Comparison of ENCODE assay signal across 20 cellular contexts in genomic region chr17:74450231-74450630, GRCh38. TPM values are rescaled to one million over a fixed set of nuclear protein-coding genes. Genes with fewer than 3 reads are reported as not detected.
A peak's percentile ranks its signal among the peaks of the same experiment; 100 is the strongest.
DNase-seq lines count a peak whose midpoint lies in the region; ATAC-seq, FAIRE-seq and TF ChIP-seq lines count a peak whose summit lies in the region.
"Had no signal": no experiment of that assay in that cellular context is flagged by ENCODE, and none has a peak within 500 bp of the region (broad histone marks: within the 10 kb centered on the region; RNA-seq: fewer than 3 reads in every experiment).

No MANE protein-coding gene starts in this region.

- H3K4me2 ChIP-seq in HepG2 (ENCODE audit: low read depth, low read length) = no peak overlapping the region

- H3K9me3 ChIP-seq in right cardiac atrium (ENCODE audit: control insufficient read depth, low read length) (no peaks in the 10 kb centered on the region), HepG2 (ENCODE audit: low read length) (no peaks in the 10 kb centered on the region)

- ATAC-seq in left ventricle myocardium superior (no peak), right cardiac atrium (no peak), HepG2 (no peak), GM18505 (IDR thresholded peaks at IDR 0.05; ENCODE audit: unreplicated experiment) (no peak), HG02763 (IDR thresholded peaks at IDR 0.05; ENCODE audit: unreplicated experiment) (no peak)
- ATAC-seq in stimulated activated effector memory CD8-positive, alpha-beta T cell treated with anti-CD3 and anti-CD28 coated beads, Interleukin-12 subunit alpha, Interleukin-12 subunit beta, amount 100 ng/mL, for 72 hours = no peak
- ATAC-seq: PC-3 had no signal

- 95% methylated on average over 3 of the region's 3 CpGs for WGBS in right cardiac atrium
- WGBS in HepG2 (ENCODE audit: low lambda C conversion rate) = 92% methylated on average over 3 of the region's 3 CpGs

- TF ChIP-seq EP300 in HepG2 (IDR thresholded peaks at IDR 0.05; ENCODE audit: low read depth in 2 of 2, low read length in 2 of 2) (no peak), HepG2 (CRISPR knock-in tag; IDR thresholded peaks at IDR 0.05; ENCODE audit: borderline replicate concordance) (no peak)

- no peak overlapping the region for H3K27ac ChIP-seq in right cardiac atrium (ENCODE audit: low read length)
- H3K27ac ChIP-seq in HepG2 (ENCODE audit: extremely low read length, insufficient read depth, low read length) = no peak overlapping the region
- H3K27ac ChIP-seq: HL-60 had no signal

- H3K27me3 ChIP-seq in right cardiac atrium (ENCODE audit: control insufficient read depth, insufficient read depth) = no peaks in the 10 kb centered on the region
- H3K27me3 ChIP-seq in HepG2 (ENCODE audit: control insufficient read depth in 1 of 2, insufficient read depth in 2 of 2, low read length in 2 of 2) = no peaks in the 10 kb centered on the region; a peak in 1 of 5 replicates

- in situ Hi-C loops in HepG2 (cut with HindIII; ENCODE audit: extremely low pct_ligation_motif_present, low pct_unique_long_range_greater_than_20kb) = no loop called here

- TF ChIP-seq RAD21 in HepG2 (CRISPR knock-in tag; IDR thresholded peaks at IDR 0.05) = no peak

- CTCF ChIA-PET in HepG2 (lab: Yijun Ruan, JAX; ENCODE audit: low intra/inter-chr PET ratio, low total read pairs) = no interaction called here
- CTCF ChIA-PET in activated CD4-positive, alpha-beta T cell treated with anti-CD3 and anti-CD28 coated beads, Interleukin-2, amount 10 ng/mL, durations not matched to agents 7 days and 5 days (lab: Charles Lee) = no interaction called here

- H4K20me1 ChIP-seq in HepG2 (ENCODE audit: insufficient read depth, low read length) = no peaks in the 10 kb centered on the region; the same call in 1 of the 2 replicates

- BruUV-seq in HepG2 (replicated peaks; lab: Mats Ljungman, UMichigan) = no TSS peak

- H3K4me1 ChIP-seq in right cardiac atrium (ENCODE audit: control insufficient read depth, insufficient read depth, low read length) (peaks cover 17% of the 10 kb centered on the region), HepG2 (ENCODE audit: insufficient read depth, low read length) (peaks cover 31% of the 10 kb centered on the region)

- TF ChIP-seq POLR2A in HepG2 (IDR thresholded peaks at IDR 0.05; ENCODE audit: insufficient read depth in 1 of 2, low read depth in 2 of 2, low read length in 2 of 2) (0 out of 4 replicates have a peak, but pooled peaks of 1 of the 2 experiments have one; percentile 43), GM18505 (IDR thresholded peaks at IDR 0.05; ENCODE audit: borderline replicate concordance, extremely low read depth, insufficient read depth, insufficient read length) (no peak)

- intact Hi-C loops in left ventricle myocardium superior (cut with micrococcal nuclease) (no loop called here), right cardiac atrium (cut with DNase I) (loop anchor here in 2 of 4 donors (10.0 kb wide), 2 partner anchors 145 to 235 kb away; partner anchors contain the start of gene TTYH2 (in 1 of the 2)), HepG2 (cut with micrococcal nuclease; ENCODE audit: unreplicated experiment) (loop anchor here (10.0 kb wide), 1 partner anchor 245 kb away; the partner anchor contains the start of gene RPL38)

- peak overlapping the region; percentile 64 for H3K27ac Mint-ChIP-seq in stimulated activated effector memory CD8-positive, alpha-beta T cell treated with anti-CD3 and anti-CD28 coated beads, Interleukin-12 subunit alpha, Interleukin-12 subunit beta, amount 100 ng/mL, for 72 hours
- no peak overlapping the region for H3K27ac Mint-ChIP-seq in activated CD4-positive, alpha-beta T cell treated with anti-CD3 and anti-CD28 coated beads, Interleukin-2, amount 10 ng/mL, durations not matched to agents 7 days and 5 days

- H3K36me3 Mint-ChIP-seq in stimulated activated effector memory CD8-positive, alpha-beta T cell treated with anti-CD3 and anti-CD28 coated beads, Interleukin-12 subunit alpha, Interleukin-12 subunit beta, amount 100 ng/mL, for 72 hours = no peaks in the 10 kb centered on the region
- H3K36me3 Mint-ChIP-seq in activated CD4-positive, alpha-beta T cell treated with anti-CD3 and anti-CD28 coated beads, Interleukin-2, amount 10 ng/mL, durations not matched to agents 7 days and 5 days (ENCODE audit: low read depth) = no peaks in the 10 kb centered on the region

- H3K9me3 Mint-ChIP-seq in stimulated activated effector memory CD8-positive, alpha-beta T cell treated with anti-CD3 and anti-CD28 coated beads, Interleukin-12 subunit alpha, Interleukin-12 subunit beta, amount 100 ng/mL, for 72 hours = no peaks in the 10 kb centered on the region
- no peaks in the 10 kb centered on the region for H3K9me3 Mint-ChIP-seq in activated CD4-positive, alpha-beta T cell treated with anti-CD3 and anti-CD28 coated beads, Interleukin-2, amount 10 ng/mL, durations not matched to agents 7 days and 5 days

- H3K27me3 Mint-ChIP-seq in activated CD4-positive, alpha-beta T cell treated with anti-CD3 and anti-CD28 coated beads, Interleukin-2, amount 10 ng/mL, durations not matched to agents 7 days and 5 days = peaks cover 22% of the 10 kb centered on the region

- peaks cover 14% of the 10 kb centered on the region for H3K4me1 Mint-ChIP-seq in stimulated activated effector memory CD8-positive, alpha-beta T cell treated with anti-CD3 and anti-CD28 coated beads, Interleukin-12 subunit alpha, Interleukin-12 subunit beta, amount 100 ng/mL, for 72 hours
- peaks cover 18% of the 10 kb centered on the region for H3K4me1 Mint-ChIP-seq in activated CD4-positive, alpha-beta T cell treated with anti-CD3 and anti-CD28 coated beads, Interleukin-2, amount 10 ng/mL, durations not matched to agents 7 days and 5 days

- H3K4me3 ChIP-seq in right cardiac atrium (ENCODE audit: low read length) = no peak overlapping the region
- no peak overlapping the region for H3K4me3 ChIP-seq in HepG2 (replicated peaks in 1 of 3; ENCODE audit: insufficient read depth in 1 of 3, low read depth in 2 of 3, low read length in 3 of 3)

- no peak overlapping the region for H3K4me3 Mint-ChIP-seq in stimulated activated effector memory CD8-positive, alpha-beta T cell treated with anti-CD3 and anti-CD28 coated beads, Interleukin-12 subunit alpha, Interleukin-12 subunit beta, amount 100 ng/mL, for 72 hours
- H3K4me3 Mint-ChIP-seq in activated CD4-positive, alpha-beta T cell treated with anti-CD3 and anti-CD28 coated beads, Interleukin-2, amount 10 ng/mL, durations not matched to agents 7 days and 5 days = no peak overlapping the region

- H2AFZ ChIP-seq in HepG2 (ENCODE audit: low read length) = no peak overlapping the region

- peaks cover 12 to 28% of the 10 kb centered on the region in 2 experiments for H3K36me3 ChIP-seq in HepG2 (replicated peaks in 1 of 2; ENCODE audit: control insufficient read depth in 1 of 2, insufficient read depth in 2 of 2, low read length in 2 of 2)

- POLR2A ChIA-PET in HepG2 (lab: Yijun Ruan, JAX) = interaction anchor here (1.3 to 6.2 kb wide), 4 partner anchors 7 to 33 kb away, joined by 9 to 126 read pairs (median 104); no protein-coding TSS in a partner anchor
- POLR2A ChIA-PET in activated CD4-positive, alpha-beta T cell treated with anti-CD3 and anti-CD28 coated beads, Interleukin-2, amount 10 ng/mL, durations not matched to agents 7 days and 5 days (lab: Charles Lee) = no interaction called here

- no peaks in the 10 kb centered on the region for H3K79me2 ChIP-seq in HepG2 (ENCODE audit: insufficient read depth, low read length)

- FAIRE-seq in HepG2 (lab: Jason Lieb, UNC) = no peak
- FAIRE-seq: A204.1 had no signal

- no peak for TF ChIP-seq CTCF in HepG2 (CRISPR knock-in tag; IDR thresholded peaks at IDR 0.05)

- H3K9ac ChIP-seq in HepG2 (ENCODE audit: insufficient read depth, low read depth, low read length) = no peak overlapping the region

- DNase-seq in left ventricle myocardium superior = peak; percentile 15
- no peak for DNase-seq in right cardiac atrium
- no peak for DNase-seq in HepG2 (ENCODE audit: low spot score)
- no peak for DNase-seq in stimulated activated effector memory CD8-positive, alpha-beta T cell treated with anti-CD3 and anti-CD28 coated beads, Interleukin-12 subunit alpha, Interleukin-12 subunit beta, amount 100 ng/mL, for 72 hours (ENCODE audit: low spot score in 2 of 2)
- DNase-seq in HuH-7 (ENCODE audit: low spot score) = no peak
- no peak for DNase-seq in activated CD4-positive, alpha-beta T cell treated with anti-CD3 and anti-CD28 coated beads, Interleukin-2, amount 10 ng/mL, durations not matched to agents 7 days and 5 days
- DNase-seq: DMS153, EL, GOT3, KG1, NCI-H1092, NCI-H1694 treated with DMSO at 0.1 percent for 48 hours, NCI-H345, NCI-H69, PC-3 had no signal

RNA-seq across cellular contexts. Expression of gene CD300A, which starts 16.2 kb away (rescaled TPM):
- 1.9 TPM for total RNA-seq in left ventricle myocardium superior
- total RNA-seq in right cardiac atrium = 1 to 10 TPM; 4.8 to 5.7 (median 5.4) TPM
- polyA plus RNA-seq in right cardiac atrium = 2.2 TPM
- not detected in 2 replicates for total RNA-seq in HepG2 (2016; rRNA removed; fragmentation: Illumina TruSeq; extraction: Trizol)
- total RNA-seq in HepG2 (2016; cell fraction: cytosol; rRNA removed; fragmentation: Illumina TruSeq; extraction: Trizol; ENCODE audit: low read depth) = not detected in 2 replicates
- total RNA-seq in HepG2 (2016; cell fraction: insoluble cytoplasmic fraction; rRNA removed; fragmentation: Illumina TruSeq; extraction: Trizol) = not detected in 2 replicates
- total RNA-seq in HepG2 (2016; cell fraction: membrane; rRNA removed; fragmentation: Illumina TruSeq; extraction: Trizol) = not detected in 2 replicates
- not detected in 2 replicates for total RNA-seq in HepG2 (2016; cell fraction: nucleus; rRNA removed; fragmentation: Illumina TruSeq; extraction: Trizol)
- polyA plus RNA-seq in HepG2 (2011; rRNA removed) = 0.39 TPM in 1 of 2 replicates, not detected in the other
- polyA plus RNA-seq in HepG2 (2011; cell fraction: cytosol; rRNA removed) = 0.09 and 0.14 TPM in 2 replicates
- polyA plus RNA-seq in HepG2 (2011; cell fraction: nucleus; rRNA removed) = 0.14 and 0.23 TPM in 2 replicates
- 0.11 and 0.19 TPM in 2 replicates for polyA plus RNA-seq in HepG2 (2012)
- not detected in 2 replicates for polyA plus RNA-seq in HepG2 (2016; cell fraction: cytosol; fragmentation: Illumina TruSeq; extraction: Trizol; ENCODE audit: low read depth)
- polyA plus RNA-seq in HepG2 (2016; cell fraction: insoluble cytoplasmic fraction; fragmentation: Illumina TruSeq; extraction: Trizol; ENCODE audit: low read depth) = not detected in 2 replicates
- polyA plus RNA-seq in HepG2 (2016; cell fraction: membrane; fragmentation: Illumina TruSeq; extraction: Trizol; ENCODE audit: low read depth) = not detected in 2 replicates
- polyA plus RNA-seq in HepG2 (2016; cell fraction: nucleus; fragmentation: Illumina TruSeq; extraction: Trizol; ENCODE audit: insufficient read depth, low read depth) = not detected in 2 replicates
- not detected in 2 replicates for polyA minus RNA-seq in HepG2 (2011; rRNA and poly(A)+ RNA removed; ENCODE audit: low replicate concordance)
- not detected in 2 replicates for polyA minus RNA-seq in HepG2 (2011; cell fraction: cytosol; rRNA and poly(A)+ RNA removed)
- polyA minus RNA-seq in HepG2 (2011; cell fraction: nucleus; rRNA and poly(A)+ RNA removed) = not detected in 2 replicates
- total RNA-seq in activated CD4-positive, alpha-beta T cell treated with anti-CD3 and anti-CD28 coated beads, Interleukin-2, amount 10 ng/mL, durations not matched to agents 7 days and 5 days = 1 to 10 TPM; 6.7 to 6.8 TPM
- total RNA-seq: M059J, PC-3 had no signal

RNA-seq across cellular contexts. Expression of gene GPRC5C, which starts 18.3 kb away (rescaled TPM):
- 34.4 TPM for total RNA-seq in left ventricle myocardium superior
- total RNA-seq in right cardiac atrium = 10 to 100 TPM; 27.3 to 40.8 (median 32.1) TPM
- polyA plus RNA-seq in right cardiac atrium = 26.5 TPM
- total RNA-seq in HepG2 (2016; rRNA removed; fragmentation: Illumina TruSeq; extraction: Trizol) = 44.8 and 85.6 TPM in 2 replicates
- total RNA-seq in HepG2 (2016; cell fraction: cytosol; rRNA removed; fragmentation: Illumina TruSeq; extraction: Trizol; ENCODE audit: low read depth) = 30.8 and 32.3 TPM in 2 replicates
- total RNA-seq in HepG2 (2016; cell fraction: insoluble cytoplasmic fraction; rRNA removed; fragmentation: Illumina TruSeq; extraction: Trizol) = 41.2 and 86.3 TPM in 2 replicates
- 50.5 and 55.5 TPM in 2 replicates for total RNA-seq in HepG2 (2016; cell fraction: membrane; rRNA removed; fragmentation: Illumina TruSeq; extraction: Trizol)
- total RNA-seq in HepG2 (2016; cell fraction: nucleus; rRNA removed; fragmentation: Illumina TruSeq; extraction: Trizol) = 73.7 and 80.6 TPM in 2 replicates
- 300 and 407 TPM in 2 replicates for polyA plus RNA-seq in HepG2 (2011; rRNA removed)
- 276 and 424 TPM in 2 replicates for polyA plus RNA-seq in HepG2 (2011; cell fraction: cytosol; rRNA removed)
- polyA plus RNA-seq in HepG2 (2011; cell fraction: nucleus; rRNA removed) = 354 and 357 TPM in 2 replicates
- 111 and 131 TPM in 2 replicates for polyA plus RNA-seq in HepG2 (2012)
- polyA plus RNA-seq in HepG2 (2016; cell fraction: cytosol; fragmentation: Illumina TruSeq; extraction: Trizol; ENCODE audit: low read depth) = 29.5 and 34.4 TPM in 2 replicates
- polyA plus RNA-seq in HepG2 (2016; cell fraction: insoluble cytoplasmic fraction; fragmentation: Illumina TruSeq; extraction: Trizol; ENCODE audit: low read depth) = 42.9 and 43.8 TPM in 2 replicates
- polyA plus RNA-seq in HepG2 (2016; cell fraction: membrane; fragmentation: Illumina TruSeq; extraction: Trizol; ENCODE audit: low read depth) = 36.0 and 48.1 TPM in 2 replicates
- polyA plus RNA-seq in HepG2 (2016; cell fraction: nucleus; fragmentation: Illumina TruSeq; extraction: Trizol; ENCODE audit: insufficient read depth, low read depth) = 131 and 142 TPM in 2 replicates
- polyA minus RNA-seq in HepG2 (2011; rRNA and poly(A)+ RNA removed; ENCODE audit: low replicate concordance) = 39.8 and 712 TPM in 2 replicates
- polyA minus RNA-seq in HepG2 (2011; cell fraction: cytosol; rRNA and poly(A)+ RNA removed) = 209 and 211 TPM in 2 replicates
- 108 and 116 TPM in 2 replicates for polyA minus RNA-seq in HepG2 (2011; cell fraction: nucleus; rRNA and poly(A)+ RNA removed)
- not detected for total RNA-seq in activated CD4-positive, alpha-beta T cell treated with anti-CD3 and anti-CD28 coated beads, Interleukin-2, amount 10 ng/mL, durations not matched to agents 7 days and 5 days

Comparison
In these comparisons a context has a peak if more than half of its experiments do, and no peak if none do; other contexts are left out.
1. RNA of gene GPRC5C, which starts 18.3 kb away (total RNA-seq): 30.8 to 86.3 TPM in HepG2, 34.4 TPM in left ventricle myocardium superior (single experiment) and 27.3 to 40.8 TPM in right cardiac atrium; not detected in activated CD4-positive, alpha-beta T cell treated with anti-CD3 and anti-CD28 coated beads, Interleukin-2, amount 10 ng/mL, durations not matched to agents 7 days and 5 days; every median in the first group is over 10 times any median in the second.